Comparison of ENCODE assay signal across 1 cellular context in the genomic region with DNA sequence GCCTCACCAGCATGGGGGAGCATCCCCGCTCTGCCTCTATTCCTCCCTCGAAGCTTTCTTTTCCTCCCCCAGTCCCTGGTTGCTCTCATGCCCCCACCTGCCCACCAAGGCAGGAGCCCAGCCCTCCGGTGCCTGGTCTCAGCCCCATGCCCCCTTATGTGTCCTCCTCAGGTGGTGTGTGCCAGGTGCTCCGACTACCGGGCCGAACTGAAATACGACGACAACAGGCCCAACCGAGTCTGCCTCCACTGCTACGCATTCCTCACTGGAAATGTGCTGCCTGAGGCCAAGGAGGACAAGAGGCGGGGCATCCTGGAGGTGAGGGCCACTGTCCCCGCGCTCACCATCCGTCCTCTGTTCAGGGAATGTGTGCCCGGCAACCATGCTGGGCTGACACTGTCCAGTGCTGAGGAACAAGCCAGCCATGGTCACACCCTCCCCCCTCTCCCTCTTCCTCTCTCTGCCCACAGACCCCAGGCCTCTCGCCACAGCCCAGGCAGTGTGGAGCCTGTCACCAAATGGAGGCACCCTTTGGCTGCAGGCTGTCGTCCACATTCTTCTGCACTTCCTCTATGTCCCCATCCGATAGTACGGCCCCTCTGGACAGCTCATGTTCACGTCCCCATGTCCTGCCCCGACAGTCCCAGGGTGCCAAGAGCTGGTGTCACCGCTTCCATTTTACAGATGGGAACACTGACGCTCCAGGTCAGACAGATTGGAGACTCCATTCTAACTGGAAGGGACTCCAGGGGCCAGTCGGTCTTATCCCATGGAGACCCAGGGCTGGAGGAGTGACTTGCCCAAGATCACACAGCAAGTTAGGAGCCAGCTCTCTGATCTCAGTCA.
TF ChIP-seq lines count a peak whose summit lies in the region.

No MANE protein-coding gene starts in this region.

TF ChIP-seq in HepG2, 621 proteins besides CTCF, POLR2A, EP300 and RAD21 (continued from another document):
- TF ChIP-seq GATAD2A (CRISPR knock-in tag; IDR thresholded peaks at IDR 0.05) (no peak), ZNF318 (CRISPR knock-in tag; IDR thresholded peaks at IDR 0.05) (0 out of 2 replicates have a peak, but pooled peaks have one; percentile 82), ZEB1 (IDR thresholded peaks at IDR 0.05; ENCODE audit: insufficient replicate concordance, low read depth) (no peak), ZNF350 (CRISPR knock-in tag; IDR thresholded peaks at IDR 0.05; ENCODE audit: borderline replicate concordance, low read depth) (0 out of 2 replicates have a peak, but pooled peaks have one; percentile 31), ZMYM3 (CRISPR knock-in tag; IDR thresholded peaks at IDR 0.05) (peak; percentile 63), ZNF274 (CRISPR knock-in tag; IDR thresholded peaks at IDR 0.05) (0 out of 2 replicates have a peak, but pooled peaks have one; percentile 49), MIER2 (CRISPR knock-in tag; IDR thresholded peaks at IDR 0.05) (0 out of 2 replicates have a peak, but pooled peaks have one; percentile 23), TEAD3 (CRISPR knock-in tag; optimal IDR thresholded peaks at IDR 0.05; ENCODE audit: borderline replicate concordance) (peak; percentile 29), BCL6 (CRISPR knock-in tag; IDR thresholded peaks at IDR 0.05) (0 out of 2 replicates have a peak, but pooled peaks have one; percentile 11), MTA1 (CRISPR knock-in tag; IDR thresholded peaks at IDR 0.05; ENCODE audit: borderline replicate concordance) (0 out of 2 replicates have a peak, but pooled peaks have one; percentile 28), ZNF629 (CRISPR knock-in tag; conservative IDR thresholded peaks at IDR 0.05) (peak; percentile 84), NFE2L2 (IDR thresholded peaks at IDR 0.05; ENCODE audit: low read length) (no peak), ZNF343 (CRISPR knock-in tag; IDR thresholded peaks at IDR 0.05) (peak; percentile 22; the same call in 1 of the 2 replicates), ZNF639 (CRISPR knock-in tag; conservative IDR thresholded peaks at IDR 0.05) (no peak)
- TF ChIP-seq, protein P1, sequence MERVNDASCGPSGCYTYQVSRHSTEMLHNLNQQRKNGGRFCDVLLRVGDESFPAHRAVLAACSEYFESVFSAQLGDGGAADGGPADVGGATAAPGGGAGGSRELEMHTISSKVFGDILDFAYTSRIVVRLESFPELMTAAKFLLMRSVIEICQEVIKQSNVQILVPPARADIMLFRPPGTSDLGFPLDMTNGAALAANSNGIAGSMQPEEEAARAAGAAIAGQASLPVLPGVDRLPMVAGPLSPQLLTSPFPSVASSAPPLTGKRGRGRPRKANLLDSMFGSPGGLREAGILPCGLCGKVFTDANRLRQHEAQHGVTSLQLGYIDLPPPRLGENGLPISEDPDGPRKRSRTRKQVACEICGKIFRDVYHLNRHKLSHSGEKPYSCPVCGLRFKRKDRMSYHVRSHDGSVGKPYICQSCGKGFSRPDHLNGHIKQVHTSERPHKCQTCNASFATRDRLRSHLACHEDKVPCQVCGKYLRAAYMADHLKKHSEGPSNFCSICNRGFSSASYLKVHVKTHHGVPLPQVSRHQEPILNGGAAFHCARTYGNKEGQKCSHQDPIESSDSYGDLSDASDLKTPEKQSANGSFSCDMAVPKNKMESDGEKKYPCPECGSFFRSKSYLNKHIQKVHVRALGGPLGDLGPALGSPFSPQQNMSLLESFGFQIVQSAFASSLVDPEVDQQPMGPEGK (CRISPR knock-in tag; IDR thresholded peaks at IDR 0.05), result 0 out of 2 replicates have a peak, but pooled peaks have one; percentile 28
- TF ChIP-seq, protein P2, sequence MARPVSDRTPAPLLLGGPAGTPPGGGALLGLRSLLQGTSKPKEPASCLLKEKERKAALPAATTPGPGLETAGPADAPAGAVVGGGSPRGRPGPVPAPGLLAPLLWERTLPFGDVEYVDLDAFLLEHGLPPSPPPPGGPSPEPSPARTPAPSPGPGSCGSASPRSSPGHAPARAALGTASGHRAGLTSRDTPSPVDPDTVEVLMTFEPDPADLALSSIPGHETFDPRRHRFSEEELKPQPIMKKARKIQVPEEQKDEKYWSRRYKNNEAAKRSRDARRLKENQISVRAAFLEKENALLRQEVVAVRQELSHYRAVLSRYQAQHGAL (CRISPR knock-in tag; IDR thresholded peaks at IDR 0.05; ENCODE audit: not compliant biosample characterization), result no peak
- TF ChIP-seq, protein P3, sequence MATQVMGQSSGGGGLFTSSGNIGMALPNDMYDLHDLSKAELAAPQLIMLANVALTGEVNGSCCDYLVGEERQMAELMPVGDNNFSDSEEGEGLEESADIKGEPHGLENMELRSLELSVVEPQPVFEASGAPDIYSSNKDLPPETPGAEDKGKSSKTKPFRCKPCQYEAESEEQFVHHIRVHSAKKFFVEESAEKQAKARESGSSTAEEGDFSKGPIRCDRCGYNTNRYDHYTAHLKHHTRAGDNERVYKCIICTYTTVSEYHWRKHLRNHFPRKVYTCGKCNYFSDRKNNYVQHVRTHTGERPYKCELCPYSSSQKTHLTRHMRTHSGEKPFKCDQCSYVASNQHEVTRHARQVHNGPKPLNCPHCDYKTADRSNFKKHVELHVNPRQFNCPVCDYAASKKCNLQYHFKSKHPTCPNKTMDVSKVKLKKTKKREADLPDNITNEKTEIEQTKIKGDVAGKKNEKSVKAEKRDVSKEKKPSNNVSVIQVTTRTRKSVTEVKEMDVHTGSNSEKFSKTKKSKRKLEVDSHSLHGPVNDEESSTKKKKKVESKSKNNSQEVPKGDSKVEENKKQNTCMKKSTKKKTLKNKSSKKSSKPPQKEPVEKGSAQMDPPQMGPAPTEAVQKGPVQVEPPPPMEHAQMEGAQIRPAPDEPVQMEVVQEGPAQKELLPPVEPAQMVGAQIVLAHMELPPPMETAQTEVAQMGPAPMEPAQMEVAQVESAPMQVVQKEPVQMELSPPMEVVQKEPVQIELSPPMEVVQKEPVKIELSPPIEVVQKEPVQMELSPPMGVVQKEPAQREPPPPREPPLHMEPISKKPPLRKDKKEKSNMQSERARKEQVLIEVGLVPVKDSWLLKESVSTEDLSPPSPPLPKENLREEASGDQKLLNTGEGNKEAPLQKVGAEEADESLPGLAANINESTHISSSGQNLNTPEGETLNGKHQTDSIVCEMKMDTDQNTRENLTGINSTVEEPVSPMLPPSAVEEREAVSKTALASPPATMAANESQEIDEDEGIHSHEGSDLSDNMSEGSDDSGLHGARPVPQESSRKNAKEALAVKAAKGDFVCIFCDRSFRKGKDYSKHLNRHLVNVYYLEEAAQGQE (IDR thresholded peaks at IDR 0.05; ENCODE audit: borderline replicate concordance in 1 of 2, low read depth in 1 of 2, low read length in 2 of 2), result peak in 1 of 2 experiments; percentile 36; a peak in 2 of 4 replicates
